ENCODE assay signal across 20 cellular contexts in genomic region chr15:101209285-101209821, GRCh38. TPM values are rescaled to one million over a fixed set of nuclear protein-coding genes. Genes with fewer than 3 reads are reported as not detected.
DNase-seq lines count a peak whose midpoint lies in the region; ATAC-seq and TF ChIP-seq lines count a peak whose summit lies in the region.
"Had no signal": no experiment of that assay in that cellular context is flagged by ENCODE, and none has a peak within 500 bp of the region (broad histone marks: within the 10 kb centered on the region; RNA-seq: fewer than 3 reads in every experiment).

No MANE protein-coding gene starts in this region.

- WGBS in GM23248 (ENCODE audit: low coverage in 1 of 2, low lambda C conversion rate in 2 of 2, missing lambda C conversion rate in 2 of 2), 2 experiments: 92 to 93% methylated on average over 5 of the region's 5 CpGs

- in situ Hi-C loops in GM23248 (cut with MboI): no loop called here

- no peak overlapping the region; the same call in 1 of the 2 replicates for H3K9ac ChIP-seq in GM23248

- peaks cover 53% of the 10 kb centered on the region for H3F3A ChIP-seq in GM23248 (ENCODE audit: insufficient read depth)

- H3K27me3 ChIP-seq in GM23248 (replicated peaks; ENCODE audit: insufficient read depth): no peaks in the 10 kb centered on the region
- H3K27me3 ChIP-seq: breast epithelium, SJSA1, stomach, uterus had no signal

- TF ChIP-seq CTCF in brain (conservative IDR thresholded peaks at IDR 0.05) (no peak), mesothelial cell of epicardium (IDR thresholded peaks at IDR 0.05; ENCODE audit: unreplicated experiment) (no peak)

- no peaks in the 10 kb centered on the region for H3K9me2 ChIP-seq in GM23248 (ENCODE audit: insufficient read depth)

- peaks cover 73% of the 10 kb centered on the region for H3K4me1 Mint-ChIP-seq in T-helper 1 cell treated with Interleukin-12 subunit alpha and Interleukin-12 subunit beta and Interleukin-4 antibody, amounts not matched to agents 30 μg/mL and 1 μg/mL, for 36 hours (ENCODE audit: low read depth)
- H3K4me1 Mint-ChIP-seq in brain: peaks cover 96% of the 10 kb centered on the region
- peaks cover 43% of the 10 kb centered on the region for H3K4me1 Mint-ChIP-seq in mesothelial cell of epicardium

- H3K4me3 ChIP-seq in GM23248: no peak overlapping the region
- H3K4me3 ChIP-seq: breast epithelium, SJSA1, stomach, uterus had no signal

- no peaks in the 10 kb centered on the region for H3K36me3 ChIP-seq in GM23248 (ENCODE audit: low read depth)
- H3K36me3 ChIP-seq: breast epithelium, stomach, uterus had no signal

- peaks cover 99% of the 10 kb centered on the region for H3K79me2 ChIP-seq in GM23248 (ENCODE audit: insufficient read depth)

- peaks cover 11% of the 10 kb centered on the region for H3K36me3 Mint-ChIP-seq in T-helper 1 cell treated with Interleukin-12 subunit alpha and Interleukin-12 subunit beta and Interleukin-4 antibody, amounts not matched to agents 30 μg/mL and 1 μg/mL, for 36 hours (ENCODE audit: low read depth)
- H3K36me3 Mint-ChIP-seq in brain (peaks cover 34% of the 10 kb centered on the region), mesothelial cell of epicardium (peaks cover 11% of the 10 kb centered on the region)

- no peak overlapping the region for H3K4me2 ChIP-seq in GM23248 (ENCODE audit: unreplicated experiment)

- H4K20me1 ChIP-seq in GM23248 (ENCODE audit: insufficient read depth): no peaks in the 10 kb centered on the region

- no peaks in the 10 kb centered on the region for H3K9me3 ChIP-seq in GM23248 (ENCODE audit: low read depth)
- H3K9me3 ChIP-seq: breast epithelium, SJSA1, stomach, uterus had no signal

- ATAC-seq in GM19463 (IDR thresholded peaks at IDR 0.05; ENCODE audit: unreplicated experiment) (no peak), GM21529 (IDR thresholded peaks at IDR 0.05; ENCODE audit: unreplicated experiment) (no peak)
- ATAC-seq: left colon had no signal

- H2AFZ ChIP-seq in GM23248: no peak overlapping the region

- DNase-seq in T-helper 1 cell: no peak
- DNase-seq in GM23248: peak; percentile 45
- no peak for DNase-seq in mesothelial cell of epicardium (ENCODE audit: low spot score in 2 of 2, unreplicated experiment in 2 of 2)
- DNase-seq in MV-4-11 (lab: John Stamatoyannopoulos, UW): no peak
- DNase-seq: activated gamma-delta T cell treated with Interleukin-2 at 50 U/mL for 16 hours; CD4-positive, CD25-positive, alpha-beta regulatory T cell; effector memory CD4-positive, alpha-beta T cell; hypothalamus; left colon; NCI-H2081; NCI-H524; stomach; uterus had no signal

- peak overlapping the region; percentile 47 for H3K27ac Mint-ChIP-seq in T-helper 1 cell treated with Interleukin-12 subunit alpha and Interleukin-12 subunit beta and Interleukin-4 antibody, amounts not matched to agents 30 μg/mL and 1 μg/mL, for 36 hours
- H3K27ac Mint-ChIP-seq in brain (peak overlapping the region in 3 of 5 experiments; percentile 6 to 47 (median 19)), mesothelial cell of epicardium (peak overlapping the region; percentile 66)
- H3K27ac Mint-ChIP-seq: progenitor cell of endocrine pancreas had no signal

- H3K27ac ChIP-seq in GM23248: peak overlapping the region; percentile 21
- H3K27ac ChIP-seq: SJSA1 had no signal

- H3K4me1 ChIP-seq in GM23248 (ENCODE audit: insufficient read depth): peaks cover 44% of the 10 kb centered on the region

- no peaks in the 10 kb centered on the region for H3K27me3 Mint-ChIP-seq in T-helper 1 cell treated with Interleukin-12 subunit alpha and Interleukin-12 subunit beta and Interleukin-4 antibody, amounts not matched to agents 30 μg/mL and 1 μg/mL, for 36 hours (ENCODE audit: low read depth)
- H3K27me3 Mint-ChIP-seq in brain (no peaks in the 10 kb centered on the region), mesothelial cell of epicardium (ENCODE audit: low read depth) (no peaks in the 10 kb centered on the region)
- H3K27me3 Mint-ChIP-seq: CD4-positive, CD25-positive, alpha-beta regulatory T cell; progenitor cell of endocrine pancreas had no signal

- H3K4me3 Mint-ChIP-seq in T-helper 1 cell treated with Interleukin-12 subunit alpha and Interleukin-12 subunit beta and Interleukin-4 antibody, amounts not matched to agents 30 μg/mL and 1 μg/mL, for 36 hours: no peak overlapping the region
- peak overlapping the region in 1 of 5 experiments; percentile 10 for H3K4me3 Mint-ChIP-seq in brain
- no peak overlapping the region for H3K4me3 Mint-ChIP-seq in mesothelial cell of epicardium
- H3K4me3 Mint-ChIP-seq: CD4-positive, CD25-positive, alpha-beta regulatory T cell had no signal

- H3K9me3 Mint-ChIP-seq in T-helper 1 cell treated with Interleukin-12 subunit alpha and Interleukin-12 subunit beta and Interleukin-4 antibody, amounts not matched to agents 30 μg/mL and 1 μg/mL, for 36 hours: no peaks in the 10 kb centered on the region
- H3K9me3 Mint-ChIP-seq in brain: peaks cover 0 to 3% (median 0%) of the 10 kb centered on the region in 5 experiments
- no peaks in the 10 kb centered on the region for H3K9me3 Mint-ChIP-seq in mesothelial cell of epicardium
- H3K9me3 Mint-ChIP-seq: CD4-positive, CD25-positive, alpha-beta regulatory T cell had no signal

RNA-seq across cellular contexts. Expression of gene CHSY1, which starts 42.5 kb away (rescaled TPM):
- 29.8 and 31.3 TPM in 2 replicates for total RNA-seq in GM23248 (2014; rRNA removed; shearing (Covaris generic))
- polyA plus RNA-seq in GM23248 (2016; fragmentation: Nextera tagmentation; extraction: Ambion mirVana) (4.8 and 5.2 TPM in 2 replicates), brain (ENCODE audit: insufficient read depth, low read depth, low replicate concordance) (23.9 TPM)
- 65.1 to 71.6 TPM (median 69.3 TPM) in 3 replicates for total RNA-seq in mesothelial cell of epicardium
